Comparison of ENCODE assay signal across 16 cellular contexts in the genomic region with DNA sequence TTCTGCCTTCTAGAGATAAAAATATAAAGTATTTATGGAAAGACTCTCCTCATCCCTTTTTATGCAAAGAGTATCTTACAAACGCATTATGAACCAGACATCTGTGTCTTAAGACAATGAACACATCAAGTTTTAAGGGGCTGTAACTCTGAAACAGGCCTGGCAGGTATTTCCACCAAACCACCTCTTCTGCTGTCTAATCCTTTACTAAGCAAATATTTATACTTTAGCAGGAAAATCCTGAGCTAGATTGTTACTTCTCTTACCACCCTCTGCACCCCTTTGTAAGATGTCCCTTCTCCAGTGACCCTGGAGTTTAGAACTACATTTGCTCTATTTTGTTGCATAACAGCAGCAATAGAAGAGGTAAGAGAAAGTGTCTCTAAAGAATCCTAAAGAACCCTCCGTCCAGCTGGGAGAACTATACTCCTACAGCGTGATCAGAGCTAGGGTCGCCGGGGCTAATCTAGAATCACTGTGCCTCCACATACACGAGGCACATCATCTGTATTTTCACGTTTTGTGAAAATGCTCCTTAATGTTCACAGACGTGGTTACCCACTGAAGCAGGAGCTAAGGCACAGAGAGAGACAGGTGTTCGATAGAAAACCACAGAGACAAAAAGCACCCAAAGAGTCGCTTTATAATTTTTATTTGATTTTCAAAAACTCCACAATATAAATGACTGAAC.
DNase-seq lines count a peak whose midpoint lies in the region; ATAC-seq, FAIRE-seq and TF ChIP-seq lines count a peak whose summit lies in the region.
"Had no signal": no experiment of that assay in that cellular context is flagged by ENCODE, and none has a peak within 500 bp of the region (broad histone marks: within the 10 kb centered on the region; RNA-seq: fewer than 3 reads in every experiment).

No MANE protein-coding gene starts in this region.

- H2AK5ac ChIP-seq in neuronal stem cell (ENCODE audit: low read depth, low read length), result no peak overlapping the region

- peak; percentile 48 for FAIRE-seq in HepG2 (lab: Jason Lieb, UNC)
- FAIRE-seq: colon had no signal

- no peaks in the 10 kb centered on the region for H3K9me3 Mint-ChIP-seq in immature natural killer cell

- H2BK5ac ChIP-seq in neuronal stem cell (ENCODE audit: low read length), result no peak overlapping the region

- H4K8ac ChIP-seq in neuronal stem cell (ENCODE audit: low read depth, low read length), result no peak overlapping the region

- POLR2A ChIA-PET in HepG2 (lab: Yijun Ruan, JAX), result interaction anchor here (1.4 kb wide), 1 partner anchor 129 kb away, joined by 3 read pairs; no protein-coding TSS in a partner anchor
- POLR2A ChIA-PET in SK-N-SH (lab: Yijun Ruan, JAX), result no interaction called here

- no peaks in the 10 kb centered on the region for H3K9me2 ChIP-seq in SK-N-SH

- no peaks in the 10 kb centered on the region for H3K79me1 ChIP-seq in neuronal stem cell (ENCODE audit: low read depth, low read length)

- no peaks in the 10 kb centered on the region; a peak in 1 of 5 replicates for H3K36me3 ChIP-seq in HepG2 (replicated peaks in 1 of 2; ENCODE audit: control insufficient read depth in 1 of 2, insufficient read depth in 2 of 2, low read length in 2 of 2)
- H3K36me3 ChIP-seq in right lobe of liver, result no peaks in the 10 kb centered on the region
- no peaks in the 10 kb centered on the region for H3K36me3 ChIP-seq in neuronal stem cell (replicated peaks in 1 of 2; ENCODE audit: control insufficient read depth in 2 of 2, insufficient read depth in 2 of 2, low read length in 2 of 2)
- no peaks in the 10 kb centered on the region for H3K36me3 ChIP-seq in SK-N-SH (replicated peaks in 1 of 2; ENCODE audit: control insufficient read depth in 1 of 2, insufficient read depth in 2 of 2, low read length in 1 of 2)

- no peak overlapping the region for H3K23ac ChIP-seq in neuronal stem cell (ENCODE audit: low read depth, low read length, poor library complexity)

- no peak overlapping the region for H3K4ac ChIP-seq in neuronal stem cell (ENCODE audit: low read length)

- CTCF ChIA-PET in HepG2 (lab: Yijun Ruan, JAX; ENCODE audit: low intra/inter-chr PET ratio, low total read pairs), result no interaction called here
- CTCF ChIA-PET in SK-N-SH (lab: Yijun Ruan, JAX), result interaction anchor here (0.6 kb wide), 1 partner anchor 355 kb away, joined by 3 read pairs; no protein-coding TSS in a partner anchor

- H3K27me3 Mint-ChIP-seq in T-helper 17 cell (no peaks in the 10 kb centered on the region), immature natural killer cell (ENCODE audit: low read depth in 3 of 3) (no peaks in the 10 kb centered on the region)

- H3K4me2 ChIP-seq in HepG2 (ENCODE audit: low read depth, low read length) (peak overlapping the region; percentile 40; the same call in 1 of the 2 replicates), neuronal stem cell (ENCODE audit: insufficient read depth, low read length, poor library complexity, severe bottlenecking) (no peak overlapping the region), SK-N-SH (no peak overlapping the region)

- no peak overlapping the region for H2BK120ac ChIP-seq in neuronal stem cell (ENCODE audit: low read depth, low read length)

- peak overlapping the region; percentile 82 for H3K4me3 Mint-ChIP-seq in T-helper 17 cell
- peak overlapping the region; percentile 64 to 85 (median 81) for H3K4me3 Mint-ChIP-seq in immature natural killer cell

- peaks cover 34% of the 10 kb centered on the region for H4K20me1 ChIP-seq in HepG2 (ENCODE audit: insufficient read depth, low read length)
- H4K20me1 ChIP-seq in SK-N-SH (ENCODE audit: insufficient read depth), result no peaks in the 10 kb centered on the region; the same call in 1 of the 2 replicates

- no peak overlapping the region for H2BK15ac ChIP-seq in neuronal stem cell (ENCODE audit: low read length)

- TF ChIP-seq RAD21 in HepG2 (CRISPR knock-in tag; IDR thresholded peaks at IDR 0.05), result no peak
- no peak for TF ChIP-seq RAD21 in SK-N-SH (IDR thresholded peaks at IDR 0.05; ENCODE audit: low read length)

- in situ Hi-C loops in HepG2 (cut with HindIII; ENCODE audit: extremely low pct_ligation_motif_present, low pct_unique_long_range_greater_than_20kb), result no loop called here

- BruUV-seq in HepG2 (replicated peaks; lab: Mats Ljungman, UMichigan), result no TSS peak

- H3K18ac ChIP-seq in neuronal stem cell (ENCODE audit: low read length), result no peak overlapping the region

- H3K27ac Mint-ChIP-seq in T-helper 17 cell, result peak overlapping the region; percentile 95
- peak overlapping the region; percentile 92 to 99 (median 96) for H3K27ac Mint-ChIP-seq in immature natural killer cell

- intact Hi-C loops in HepG2 (cut with micrococcal nuclease; ENCODE audit: unreplicated experiment), result loop anchor here (10.0 kb wide), 1 partner anchor 131 kb away; a partner anchor contains a TSS
- intact Hi-C loops in right lobe of liver (cut with DNase I), result no loop called here

- DNase-seq in HepG2 (ENCODE audit: low spot score) (peak; percentile 16), right lobe of liver (no peak), T-helper 17 cell (no peak), immature natural killer cell (no peak), superior temporal gyrus (ENCODE audit: extremely low spot score) (no peak), neuronal stem cell (ENCODE audit: low spot score) (no peak), SK-N-SH (no peak)
- DNase-seq: activated CD4-positive, CD25-positive, alpha-beta regulatory T cell treated with anti-CD3 and anti-CD28 coated beads, Interleukin-2, amount 50 U/mL, for 72 hours; AML-193; NCI-H187; NCI-H774; psoas muscle; stimulated activated CD4-positive, alpha-beta T cell treated with anti-CD3 and anti-CD28 coated beads, Interleukin-1b, Interleukin-23, amount 100 ng/mL, for 48 hours had no signal

- TF ChIP-seq EP300 in HepG2 (IDR thresholded peaks at IDR 0.05; ENCODE audit: low read depth in 2 of 2, low read length in 2 of 2) (no peak), HepG2 (CRISPR knock-in tag; IDR thresholded peaks at IDR 0.05; ENCODE audit: borderline replicate concordance) (no peak), SK-N-SH (IDR thresholded peaks at IDR 0.05; ENCODE audit: borderline replicate concordance in 1 of 2, low read depth in 1 of 2, low read length in 1 of 2) (no peak)

- H3K9me3 ChIP-seq in HepG2 (ENCODE audit: low read length) (no peaks in the 10 kb centered on the region), right lobe of liver (no peaks in the 10 kb centered on the region), T-helper 17 cell (ENCODE audit: control insufficient read depth, low read length, poor library complexity, severe bottlenecking) (no peaks in the 10 kb centered on the region), neuronal stem cell (replicated peaks in 1 of 2; ENCODE audit: control insufficient read depth in 2 of 2, insufficient read depth in 1 of 2, low read depth in 1 of 2, low read length in 2 of 2) (no peaks in the 10 kb centered on the region), SK-N-SH (no peaks in the 10 kb centered on the region)
- H3K9me3 ChIP-seq: psoas muscle had no signal

- no peak overlapping the region for H4K91ac ChIP-seq in neuronal stem cell (ENCODE audit: low read depth, low read length, poor library complexity)

- H3K79me2 ChIP-seq in HepG2 (ENCODE audit: insufficient read depth, low read length), result peaks cover 57% of the 10 kb centered on the region
- peaks cover 99% of the 10 kb centered on the region for H3K79me2 ChIP-seq in SK-N-SH (ENCODE audit: insufficient read depth)

- H3K4me1 ChIP-seq in HepG2 (ENCODE audit: insufficient read depth, low read length) (peaks cover 71% of the 10 kb centered on the region), right lobe of liver (peaks cover 0 to 8% (median 2%) of the 10 kb centered on the region in 4 donors), neuronal stem cell (ENCODE audit: control insufficient read depth in 2 of 2, insufficient read depth in 1 of 2, low read depth in 1 of 2, low read length in 2 of 2) (peaks cover 3 to 11% of the 10 kb centered on the region in 2 donors), SK-N-SH (ENCODE audit: control insufficient read depth in 1 of 2, insufficient read depth in 2 of 2, low read depth in 1 of 2, low read length in 1 of 2) (peaks cover 0 to 2% of the 10 kb centered on the region in 2 experiments; a peak in 3 of 4 replicates)

- H3K36me3 Mint-ChIP-seq in T-helper 17 cell (ENCODE audit: low read depth) (peaks cover 5% of the 10 kb centered on the region), immature natural killer cell (peaks cover 0 to 4% (median 0%) of the 10 kb centered on the region in 3 donors)

- peak overlapping the region; percentile 19 for H3K27ac ChIP-seq in HepG2 (ENCODE audit: extremely low read length, insufficient read depth, low read length)
- H3K27ac ChIP-seq in right lobe of liver, result no peak overlapping the region
- H3K27ac ChIP-seq in neuronal stem cell (replicated peaks; ENCODE audit: low read length), result no peak overlapping the region
- H3K27ac ChIP-seq in SK-N-SH (ENCODE audit: low read depth in 2 of 2, low read length in 1 of 2), result no peak overlapping the region
- H3K27ac ChIP-seq: psoas muscle, SK-N-MC had no signal

- no peak overlapping the region for H2AFZ ChIP-seq in HepG2 (ENCODE audit: low read length)
- no peak overlapping the region for H2AFZ ChIP-seq in neuronal stem cell (ENCODE audit: low read length)
- no peak overlapping the region for H2AFZ ChIP-seq in SK-N-SH (ENCODE audit: low read depth)

- no peak overlapping the region for H2BK12ac ChIP-seq in neuronal stem cell (ENCODE audit: low read length)

- no peak overlapping the region for H3K9ac ChIP-seq in HepG2 (ENCODE audit: insufficient read depth, low read depth, low read length)
- no peak overlapping the region for H3K9ac ChIP-seq in neuronal stem cell (ENCODE audit: low read depth, low read length, poor library complexity)
- no peak overlapping the region for H3K9ac ChIP-seq in SK-N-SH

- H3K14ac ChIP-seq in neuronal stem cell (ENCODE audit: low read length), result no peak overlapping the region

- ATAC-seq in HepG2 (peak; percentile 59), right lobe of liver (no peak), T-helper 17 cell (peak; percentile 70), GM19455 (IDR thresholded peaks at IDR 0.05; ENCODE audit: unreplicated experiment) (no peak)
- ATAC-seq: psoas muscle had no signal

- H3K27me3 ChIP-seq in HepG2 (ENCODE audit: control insufficient read depth in 1 of 2, insufficient read depth in 2 of 2, low read length in 2 of 2) (no peaks in the 10 kb centered on the region), right lobe of liver (no peaks in the 10 kb centered on the region), neuronal stem cell (ENCODE audit: control insufficient read depth in 3 of 3, insufficient read depth in 3 of 3, low read depth in 1 of 3, low read length in 3 of 3) (no peaks in the 10 kb centered on the region), SK-N-SH (ENCODE audit: insufficient read depth) (no peaks in the 10 kb centered on the region)

- H3F3A ChIP-seq in SK-N-SH (replicated peaks; ENCODE audit: insufficient read depth), result no peaks in the 10 kb centered on the region

- 74% methylated on average over 10 of the region's 10 CpGs for WGBS in HepG2 (ENCODE audit: low lambda C conversion rate)
- WGBS in right lobe of liver (ENCODE audit: insufficient coverage, low coverage, low lambda C conversion rate, missing lambda C conversion rate), result 69% methylated on average over 10 of the region's 10 CpGs
- no CpG with 5 or more reads among the region's 10 CpGs for WGBS in neuronal stem cell (ENCODE audit: extremely low coverage in 2 of 2, insufficient read length in 2 of 2, insufficient replicate concordance in 1 of 2), 2 donors
- 91% methylated on average over 10 of the region's 10 CpGs for WGBS in SK-N-SH (ENCODE audit: low lambda C conversion rate)

- TF ChIP-seq CTCF in HepG2 (CRISPR knock-in tag; IDR thresholded peaks at IDR 0.05), result no peak
- TF ChIP-seq CTCF in right lobe of liver (IDR thresholded peaks at IDR 0.05), result no peak
- no peak for TF ChIP-seq CTCF in SK-N-SH (IDR thresholded peaks at IDR 0.05)

- H3K4me1 Mint-ChIP-seq in T-helper 17 cell (peaks cover 73% of the 10 kb centered on the region), immature natural killer cell (peaks cover 79 to 82% of the 10 kb centered on the region in 2 donors)

- no peak overlapping the region for H3K4me3 ChIP-seq in HepG2 (replicated peaks in 1 of 3; ENCODE audit: insufficient read depth in 1 of 3, low read depth in 2 of 3, low read length in 3 of 3)
- no peak overlapping the region for H3K4me3 ChIP-seq in right lobe of liver
- no peak overlapping the region for H3K4me3 ChIP-seq in neuronal stem cell (ENCODE audit: low read length in 2 of 2)
- no peak overlapping the region for H3K4me3 ChIP-seq in SK-N-SH (ENCODE audit: low read depth in 2 of 2, low read length in 1 of 2)
- H3K4me3 ChIP-seq: psoas muscle, SK-N-MC had no signal

- TF ChIP-seq POLR2A in HepG2 (IDR thresholded peaks at IDR 0.05; ENCODE audit: insufficient read depth in 1 of 2, low read depth in 2 of 2, low read length in 2 of 2) (no peak), right lobe of liver (IDR thresholded peaks at IDR 0.05) (no peak)

Comparison
In these comparisons a context has a peak if more than half of its experiments do, and no peak if none do; other contexts are left out.
1. ATAC-seq: peak in HepG2 (single experiment) and T-helper 17 cell (single experiment); none in right lobe of liver (0 of 4) and GM19455 (single experiment).